ENCODE assay signal across 8 cellular contexts in the genomic region with DNA sequence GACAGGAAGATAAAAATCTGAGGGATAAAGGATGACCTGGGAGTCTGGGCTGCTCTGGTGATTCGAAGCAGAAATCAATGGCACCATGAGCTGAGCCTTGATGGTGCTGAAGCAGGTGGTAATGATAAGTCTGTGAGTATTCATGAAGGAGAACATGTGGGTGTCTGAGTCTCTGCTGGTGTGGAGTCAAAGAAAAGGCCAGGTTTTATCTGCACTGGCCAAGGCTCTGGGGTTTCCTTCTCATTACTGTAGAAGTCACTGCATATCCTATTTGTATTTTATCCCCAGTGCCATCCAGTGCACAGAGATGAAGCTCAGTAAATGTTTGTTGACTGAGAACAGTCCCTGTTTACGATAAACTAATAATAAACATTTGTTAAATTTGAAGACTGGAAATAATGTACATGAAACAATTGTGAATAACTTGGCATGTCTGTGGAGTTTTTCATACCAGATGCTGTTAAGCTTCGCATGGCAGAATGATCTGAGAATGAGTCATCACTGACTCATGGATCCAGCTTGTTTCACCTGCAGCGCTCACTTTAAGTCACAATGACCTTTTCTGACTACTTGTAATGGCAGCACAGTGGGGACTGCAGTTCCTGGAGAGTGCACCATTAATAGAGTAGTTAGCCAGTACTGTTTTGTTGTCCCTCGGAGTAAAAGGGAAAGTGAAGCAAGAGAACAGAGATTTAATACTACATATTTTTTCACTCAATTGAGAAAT.
DNase-seq lines count a peak whose midpoint lies in the region; ATAC-seq, FAIRE-seq and TF ChIP-seq lines count a peak whose summit lies in the region.

No MANE protein-coding gene starts in this region.

- H2AFZ ChIP-seq in MM.1S (ENCODE audit: low read length): no peak overlapping the region

- H3K27me3 ChIP-seq in adipocyte (replicated peaks; ENCODE audit: control insufficient read depth, insufficient read depth, low read length) (no peaks in the 10 kb centered on the region), suprapubic skin (no peaks in the 10 kb centered on the region), MM.1S (replicated peaks; ENCODE audit: insufficient read depth, low read length) (no peaks in the 10 kb centered on the region)

- no peaks in the 10 kb centered on the region for H3K36me3 ChIP-seq in adipocyte (ENCODE audit: control insufficient read depth, insufficient read depth, low read length, severe bottlenecking)
- H3K36me3 ChIP-seq in suprapubic skin: no peaks in the 10 kb centered on the region
- no peaks in the 10 kb centered on the region for H3K36me3 ChIP-seq in MM.1S (replicated peaks; ENCODE audit: insufficient read depth, low read length)

- peak; percentile 56 for FAIRE-seq in GM12892 (lab: Jason Lieb, UNC)

- H3K4me3 ChIP-seq in adipocyte (ENCODE audit: low read length) (no peak overlapping the region), suprapubic skin (no peak overlapping the region), MM.1S (ENCODE audit: low read length) (no peak overlapping the region)

- no peak overlapping the region for H3K4me2 ChIP-seq in MM.1S (ENCODE audit: low read depth, low read length)

- H4K20me1 ChIP-seq in MM.1S (ENCODE audit: insufficient read depth, low read length): no peaks in the 10 kb centered on the region

- H3K4me1 ChIP-seq in adipocyte (ENCODE audit: control insufficient read depth, insufficient read depth, low read length) (peaks cover 7% of the 10 kb centered on the region), suprapubic skin (peaks cover 7% of the 10 kb centered on the region), MM.1S (ENCODE audit: low read length) (no peaks in the 10 kb centered on the region)

- no peak for TF ChIP-seq POLR2A in GM12892 (IDR thresholded peaks at IDR 0.05; ENCODE audit: low read depth, low read length)
- TF ChIP-seq POLR2A in suprapubic skin (IDR thresholded peaks at IDR 0.05): no peak

- no peak for DNase-seq in GM12892 (ENCODE audit: insufficient read length)
- peak; percentile 85 for DNase-seq in adipocyte (ENCODE audit: low read depth)
- DNase-seq in lung microvascular endothelial cell (ENCODE audit: low read depth in 2 of 2): peak; percentile 33 to 95
- DNase-seq in suprapubic skin (ENCODE audit: low spot score in 2 of 2): no peak
- no peak for DNase-seq in medulla oblongata (ENCODE audit: extremely low spot score)
- no peak for DNase-seq in MM.1S

- H3K9me3 ChIP-seq in adipocyte (ENCODE audit: control insufficient read depth, low read length) (no peaks in the 10 kb centered on the region), suprapubic skin (no peaks in the 10 kb centered on the region), MM.1S (replicated peaks; ENCODE audit: insufficient read depth, low read length) (no peaks in the 10 kb centered on the region)

- H3K27ac ChIP-seq in suprapubic skin: no peak overlapping the region
- H3K27ac ChIP-seq in MM.1S (ENCODE audit: low read length): no peak overlapping the region

- TF ChIP-seq EP300 in suprapubic skin (IDR thresholded peaks at IDR 0.05): no peak

- no peaks in the 10 kb centered on the region for H3K79me2 ChIP-seq in MM.1S (ENCODE audit: low read length)

- WGBS in suprapubic skin: 29% methylated on average over 5 of the region's 5 CpGs

- no peak overlapping the region for H3K9ac ChIP-seq in adipocyte (ENCODE audit: low read length)
- H3K9ac ChIP-seq in MM.1S (ENCODE audit: low read length): no peak overlapping the region

- H3K9me2 ChIP-seq in MM.1S (replicated peaks; ENCODE audit: insufficient read depth, low read length): no peaks in the 10 kb centered on the region

- no peaks in the 10 kb centered on the region for H3F3A ChIP-seq in MM.1S (ENCODE audit: insufficient read depth, low read length)

- ATAC-seq in GM21447 (IDR thresholded peaks at IDR 0.05; ENCODE audit: unreplicated experiment): peak; percentile 95
- peak; percentile 85 for ATAC-seq in HG03558 (IDR thresholded peaks at IDR 0.05; ENCODE audit: extremely low read depth, unreplicated experiment)

- no peak for TF ChIP-seq CTCF in suprapubic skin (IDR thresholded peaks at IDR 0.05)
- TF ChIP-seq CTCF in MM.1S (IDR thresholded peaks at IDR 0.05; ENCODE audit: low read length): no peak

Comparison
In these comparisons a context has a peak if more than half of its experiments do, and no peak if none do; other contexts are left out.
1. DNase-seq: peak in adipocyte (single experiment) and lung microvascular endothelial cell (2 of 2); none in GM12892 (single experiment), suprapubic skin (0 of 2), medulla oblongata (single experiment) and MM.1S (single experiment).